In genomic region chr20:37071481-37071911, GRCh38 we compare ENCODE assay signal across 8 cellular contexts. TPM values are rescaled to one million over a fixed set of nuclear protein-coding genes. Genes with fewer than 3 reads are reported as not detected.
A peak's percentile ranks its signal among the peaks of the same experiment; 100 is the strongest.
DNase-seq lines count a peak whose midpoint lies in the region; FAIRE-seq and TF ChIP-seq lines count a peak whose summit lies in the region.

No MANE protein-coding gene starts in this region.

- TF ChIP-seq CTCF in endothelial cell of umbilical vein (IDR thresholded peaks at IDR 0.05; ENCODE audit: extremely low read depth in 1 of 2, insufficient read depth in 1 of 2, low read depth in 1 of 2, low read length in 2 of 2): no peak

- H3K9me3 Mint-ChIP-seq in activated CD4-positive, alpha-beta memory T cell treated with anti-CD3 and anti-CD28 coated beads for 36 hours: peaks cover 5% of the 10 kb centered on the region

- H3K9ac ChIP-seq in endothelial cell of umbilical vein (replicated peaks; ENCODE audit: extremely low read depth, insufficient read depth, low read length): no peak overlapping the region

- no peaks in the 10 kb centered on the region for H3K9me1 ChIP-seq in endothelial cell of umbilical vein (replicated peaks; ENCODE audit: control insufficient read depth, extremely low read depth, insufficient read depth, low read length)

- peaks cover 27% of the 10 kb centered on the region for H3K36me3 Mint-ChIP-seq in activated CD4-positive, alpha-beta memory T cell treated with anti-CD3 and anti-CD28 coated beads for 36 hours

- H3K4me1 ChIP-seq in endothelial cell of umbilical vein (ENCODE audit: control insufficient read depth, extremely low read depth, insufficient read depth, low read length): no peaks in the 10 kb centered on the region

- no peaks in the 10 kb centered on the region for H3K9me3 ChIP-seq in endothelial cell of umbilical vein (replicated peaks; ENCODE audit: control insufficient read depth, insufficient read depth, low read length)

- H3K4me1 Mint-ChIP-seq in activated CD4-positive, alpha-beta memory T cell treated with anti-CD3 and anti-CD28 coated beads for 36 hours (ENCODE audit: low read depth): peaks cover 24% of the 10 kb centered on the region

- no peak overlapping the region for H3K4me2 ChIP-seq in endothelial cell of umbilical vein (ENCODE audit: insufficient read depth, low read length)

- no TSS peak for BruUV-seq in endothelial cell of umbilical vein (replicated peaks; lab: Mats Ljungman, UMichigan)

- H3K27ac ChIP-seq in endothelial cell of umbilical vein (ENCODE audit: insufficient read depth, low read depth, low read length): no peak overlapping the region

- H4K20me1 ChIP-seq in endothelial cell of umbilical vein (replicated peaks; ENCODE audit: control insufficient read depth, extremely low read depth, insufficient read depth, low read length): no peaks in the 10 kb centered on the region

- POLR2A ChIA-PET in activated CD4-positive, alpha-beta memory T cell treated with anti-CD3 and anti-CD28 coated beads for 36 hours (lab: Charles Lee): no interaction called here
- POLR2A ChIA-PET in endothelial cell of umbilical vein (lab: Charles Lee): no interaction called here

- H3K27me3 Mint-ChIP-seq in activated CD4-positive, alpha-beta memory T cell treated with anti-CD3 and anti-CD28 coated beads for 36 hours: no peaks in the 10 kb centered on the region

- peaks cover 0 to 5% of the 10 kb centered on the region in 2 experiments for H3K36me3 ChIP-seq in endothelial cell of umbilical vein (ENCODE audit: control insufficient read depth in 2 of 2, extremely low read depth in 1 of 2, insufficient read depth in 2 of 2, low read length in 2 of 2)

- H3K27ac Mint-ChIP-seq in activated CD4-positive, alpha-beta memory T cell treated with anti-CD3 and anti-CD28 coated beads for 36 hours: peak overlapping the region; percentile 85

- CTCF ChIA-PET in activated CD4-positive, alpha-beta memory T cell treated with anti-CD3 and anti-CD28 coated beads for 36 hours (lab: Charles Lee): no interaction called here
- CTCF ChIA-PET in endothelial cell of umbilical vein (lab: Charles Lee): no interaction called here

- H2AFZ ChIP-seq in endothelial cell of umbilical vein (ENCODE audit: low read depth, low read length): peak overlapping the region; percentile 5

- intact Hi-C loops in activated CD4-positive, alpha-beta memory T cell treated with anti-CD3 and anti-CD28 coated beads for 36 hours (cut with micrococcal nuclease): no loop called here
- intact Hi-C loops in endothelial cell of umbilical vein (cut with micrococcal nuclease): no loop called here

- H3K4me3 Mint-ChIP-seq in activated CD4-positive, alpha-beta memory T cell treated with anti-CD3 and anti-CD28 coated beads for 36 hours: peak overlapping the region; percentile 12

- H3K79me2 ChIP-seq in endothelial cell of umbilical vein (ENCODE audit: control insufficient read depth, insufficient read depth, low read length): peaks cover 21% of the 10 kb centered on the region

- DNase-seq in HT1080 (ENCODE audit: low read depth) (peak; percentile 87), endothelial cell of umbilical vein (ENCODE audit: low read depth, low spot score) (no peak), GM03348 (ENCODE audit: low spot score) (no peak), HUDEP-2 (lab: John Stamatoyannopoulos, UW; ENCODE audit: unreplicated experiment in 76 of 76) (no peak), D341Med (ENCODE audit: low spot score) (no peak), NCI-H187 (lab: John Stamatoyannopoulos, UW) (no peak)
- DNase-seq in activated CD4-positive, alpha-beta memory T cell treated with anti-CD3 and anti-CD28 coated beads for 36 hours: peak; percentile 60
- DNase-seq in stimulated activated CD4-positive, alpha-beta T cell treated with anti-CD3 and anti-CD28 coated beads, Interleukin-4, amount 100 ng/mL, for 24 hours: peak; percentile 37

- dilution Hi-C loops in endothelial cell of umbilical vein (cut with MboI; ENCODE audit: extremely low pct_ligation_motif_present, low sequenced_read_pairs): no loop called here

- no peak for FAIRE-seq in endothelial cell of umbilical vein (lab: Jason Lieb, UNC)

- no peak overlapping the region for H3K4me3 ChIP-seq in endothelial cell of umbilical vein (replicated peaks in 1 of 3; ENCODE audit: insufficient read depth in 1 of 3, low read depth in 1 of 3, low read length in 3 of 3)

- H3K27me3 ChIP-seq in endothelial cell of umbilical vein (ENCODE audit: control insufficient read depth in 2 of 2, insufficient read depth in 2 of 2, low read length in 2 of 2): no peaks in the 10 kb centered on the region

- TF ChIP-seq POLR2A in endothelial cell of umbilical vein (IDR thresholded peaks at IDR 0.05; ENCODE audit: low read depth, low read length): no peak

TF ChIP-seq in endothelial cell of umbilical vein, 7 proteins besides CTCF, POLR2A, EP300 and RAD21:
- TF ChIP-seq, protein P1, sequence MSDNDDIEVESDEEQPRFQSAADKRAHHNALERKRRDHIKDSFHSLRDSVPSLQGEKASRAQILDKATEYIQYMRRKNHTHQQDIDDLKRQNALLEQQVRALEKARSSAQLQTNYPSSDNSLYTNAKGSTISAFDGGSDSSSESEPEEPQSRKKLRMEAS (IDR thresholded peaks at IDR 0.05; ENCODE audit: insufficient read depth, insufficient read length): no peak
- TF ChIP-seq MYC (IDR thresholded peaks at IDR 0.05; ENCODE audit: low read depth, low read length) (no peak), JUN (IDR thresholded peaks at IDR 0.05; ENCODE audit: borderline replicate concordance, insufficient read depth, insufficient read length, low read depth) (no peak), EZH2 (IDR thresholded peaks at IDR 0.05; ENCODE audit: borderline replicate concordance, low read depth, low read length, severe bottlenecking) (no peak), GATA2 (IDR thresholded peaks at IDR 0.05; ENCODE audit: insufficient read depth, insufficient read length, low read depth, low read length) (no peak), FOS (IDR thresholded peaks at IDR 0.05; ENCODE audit: borderline replicate concordance, insufficient read depth, low read length) (no peak), POLR2AphosphoS5 (IDR thresholded peaks at IDR 0.05; ENCODE audit: insufficient read depth, low read depth, low read length) (no peak)

RNA-seq across cellular contexts. Expression of gene RBL1, which starts 24.3 kb away (rescaled TPM):
- total RNA-seq in HT1080 (2014; rRNA removed; shearing (Covaris generic)): 14.4 and 24.1 TPM in 2 replicates
- 7.8 and 8.6 TPM in 2 replicates for polyA plus RNA-seq in HT1080 (2015; cell fraction: cytosol; rRNA removed)
- polyA plus RNA-seq in HT1080 (2015; cell fraction: nucleus; rRNA removed): 10.9 and 12.9 TPM in 2 replicates
- total RNA-seq in activated CD4-positive, alpha-beta memory T cell treated with anti-CD3 and anti-CD28 coated beads for 36 hours: 10 to 100 TPM; 41.4 to 41.6 TPM
- total RNA-seq in endothelial cell of umbilical vein: 16.8 and 20.1 TPM in 2 replicates
- polyA plus RNA-seq in endothelial cell of umbilical vein: 2.7 and 3.1 TPM in 2 replicates
- 4.4 and 4.8 TPM in 2 replicates for polyA plus RNA-seq in endothelial cell of umbilical vein (2011; cell fraction: cytosol; rRNA removed)
- 4.5 and 11.3 TPM in 2 replicates for polyA plus RNA-seq in endothelial cell of umbilical vein (2011; cell fraction: nucleus; rRNA removed)
- polyA plus RNA-seq in endothelial cell of umbilical vein (2012): 5.4 and 10.7 TPM in 2 replicates
- 7.5 and 11.0 TPM in 2 replicates for polyA minus RNA-seq in endothelial cell of umbilical vein
- polyA minus RNA-seq in endothelial cell of umbilical vein (2011; cell fraction: cytosol; rRNA and poly(A)+ RNA removed): 17.2 TPM
- 12.3 and 17.0 TPM in 2 replicates for polyA minus RNA-seq in endothelial cell of umbilical vein (2011; cell fraction: nucleus; rRNA and poly(A)+ RNA removed)

Comparison
In these comparisons a context has a peak if more than half of its experiments do, and no peak if none do; other contexts are left out.
1. DNase-seq: peak in HT1080 (single experiment), activated CD4-positive, alpha-beta memory T cell treated with anti-CD3 and anti-CD28 coated beads for 36 hours (single experiment) and stimulated activated CD4-positive, alpha-beta T cell treated with anti-CD3 and anti-CD28 coated beads, Interleukin-4, amount 100 ng/mL, for 24 hours (single experiment); none in endothelial cell of umbilical vein (single experiment), GM03348 (single experiment), HUDEP-2 (0 of 76), D341Med (single experiment) and NCI-H187 (0 of 2).